Comparison of ENCODE assay signal across 1 cellular context in the genomic region with DNA sequence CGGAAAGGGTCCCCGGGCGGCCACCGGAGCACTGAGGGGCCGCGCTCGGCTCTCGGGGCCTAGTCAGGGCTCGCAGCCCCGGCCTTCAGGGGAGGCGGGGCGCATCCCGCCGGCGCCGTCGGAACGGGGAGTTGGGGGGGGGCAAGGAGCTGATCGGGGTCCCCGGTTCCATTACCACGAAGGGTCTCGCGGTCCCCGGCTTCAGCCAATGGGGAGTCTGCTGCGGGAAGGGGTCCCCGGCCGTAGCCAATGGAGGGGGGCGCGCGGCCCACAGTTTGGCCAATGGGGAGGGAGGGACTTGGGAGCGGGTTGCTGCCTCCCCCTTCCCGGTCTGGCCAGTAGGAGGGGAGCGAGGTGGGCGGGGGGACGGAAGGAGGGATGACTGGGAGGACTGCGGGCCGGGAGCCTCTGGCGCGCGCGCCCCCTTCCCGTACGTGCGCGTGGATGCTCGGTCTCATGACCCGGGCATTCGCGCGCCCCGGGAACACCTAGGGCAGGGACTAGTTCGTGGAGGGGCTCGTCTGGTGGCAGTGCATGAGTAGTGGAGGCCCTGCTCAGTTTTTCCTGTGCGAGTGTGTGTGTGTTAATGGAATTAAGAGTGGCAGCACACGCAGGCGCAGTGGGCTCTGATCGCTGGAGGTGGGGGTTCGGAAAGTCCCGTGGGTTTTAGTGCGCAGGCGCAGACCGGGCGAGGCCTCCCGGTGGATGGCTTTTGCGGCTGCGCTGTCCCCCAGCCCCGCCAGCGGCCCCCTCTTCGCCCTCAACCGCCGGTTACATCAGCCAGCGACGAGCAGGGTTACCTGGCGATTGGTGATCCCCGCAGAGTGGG.
TF ChIP-seq lines count a peak whose summit lies in the region.

No MANE protein-coding gene starts in this region.

TF ChIP-seq in HepG2, 621 proteins besides CTCF, POLR2A, EP300 and RAD21 (continued from another document and continues in another):
- TF ChIP-seq HHEX (CRISPR knock-in tag; IDR thresholded peaks at IDR 0.05), result no peak
- TF ChIP-seq ZMYM3 (CRISPR knock-in tag; IDR thresholded peaks at IDR 0.05), result peak; percentile 7; the same call in 1 of the 2 replicates
- TF ChIP-seq, protein P1, sequence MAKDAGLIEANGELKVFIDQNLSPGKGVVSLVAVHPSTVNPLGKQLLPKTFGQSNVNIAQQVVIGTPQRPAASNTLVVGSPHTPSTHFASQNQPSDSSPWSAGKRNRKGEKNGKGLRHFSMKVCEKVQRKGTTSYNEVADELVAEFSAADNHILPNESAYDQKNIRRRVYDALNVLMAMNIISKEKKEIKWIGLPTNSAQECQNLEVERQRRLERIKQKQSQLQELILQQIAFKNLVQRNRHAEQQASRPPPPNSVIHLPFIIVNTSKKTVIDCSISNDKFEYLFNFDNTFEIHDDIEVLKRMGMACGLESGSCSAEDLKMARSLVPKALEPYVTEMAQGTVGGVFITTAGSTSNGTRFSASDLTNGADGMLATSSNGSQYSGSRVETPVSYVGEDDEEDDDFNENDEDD (CRISPR knock-in tag; IDR thresholded peaks at IDR 0.05; ENCODE audit: borderline replicate concordance), result peak; percentile 71; the same call in 1 of the 2 replicates
- TF ChIP-seq ZNF235 (CRISPR knock-in tag; IDR thresholded peaks at IDR 0.05; ENCODE audit: borderline replicate concordance), result 0 out of 2 replicates have a peak, but pooled peaks have one; percentile 54
- TF ChIP-seq HOXA9 (CRISPR knock-in tag; IDR thresholded peaks at IDR 0.05; ENCODE audit: borderline replicate concordance), result peak; percentile 65; the same call in 1 of the 2 replicates
- TF ChIP-seq ZNF878 (CRISPR knock-in tag; IDR thresholded peaks at IDR 0.05), result no peak; the same call in 1 of the 2 replicates
- TF ChIP-seq KAT2B (IDR thresholded peaks at IDR 0.05; ENCODE audit: borderline replicate concordance, low read depth, low read length), result no peak
- no peak for TF ChIP-seq ZNF792 (CRISPR knock-in tag; IDR thresholded peaks at IDR 0.05)
- no peak; the same call in 1 of the 2 replicates for TF ChIP-seq ZNF44 (CRISPR knock-in tag; IDR thresholded peaks at IDR 0.05)
- TF ChIP-seq GATAD2A (CRISPR knock-in tag; IDR thresholded peaks at IDR 0.05), result peak; percentile 3; the same call in 1 of the 2 replicates
- no peak for TF ChIP-seq ZNF30 (CRISPR knock-in tag; IDR thresholded peaks at IDR 0.05)
- TF ChIP-seq YEATS2 (CRISPR knock-in tag; IDR thresholded peaks at IDR 0.05; ENCODE audit: borderline replicate concordance), result peak; percentile 82; the same call in 1 of the 2 replicates
- TF ChIP-seq AGO1 (IDR thresholded peaks at IDR 0.05; ENCODE audit: low read depth, low read length, poor library complexity, severe bottlenecking), result no peak
- 0 out of 2 replicates have a peak, but pooled peaks have one; percentile 42 for TF ChIP-seq SIN3B (IDR thresholded peaks at IDR 0.05; ENCODE audit: low read length)
- no peak for TF ChIP-seq PAWR (CRISPR knock-in tag; IDR thresholded peaks at IDR 0.05; ENCODE audit: borderline replicate concordance)
- peak; percentile 91; the same call in 1 of the 2 replicates for TF ChIP-seq ZNF224 (CRISPR knock-in tag; IDR thresholded peaks at IDR 0.05)
- peak; percentile 99 for TF ChIP-seq ZNF263 (CRISPR knock-in tag; IDR thresholded peaks at IDR 0.05)
- TF ChIP-seq ZMYM2 (CRISPR knock-in tag; IDR thresholded peaks at IDR 0.05), result no peak
- TF ChIP-seq ZNF773 (CRISPR knock-in tag; IDR thresholded peaks at IDR 0.05; ENCODE audit: borderline replicate concordance), result no peak
- TF ChIP-seq CCAR2 (optimal IDR thresholded peaks at IDR 0.05; ENCODE audit: low read depth, low read length), result no peak
- TF ChIP-seq BCL6 (CRISPR knock-in tag; IDR thresholded peaks at IDR 0.05), result 0 out of 2 replicates have a peak, but pooled peaks have one; percentile 7
- no peak for TF ChIP-seq MLLT10 (CRISPR knock-in tag; IDR thresholded peaks at IDR 0.05)
- TF ChIP-seq ZNF468 (CRISPR knock-in tag; IDR thresholded peaks at IDR 0.05), result no peak
- TF ChIP-seq, protein P2, sequence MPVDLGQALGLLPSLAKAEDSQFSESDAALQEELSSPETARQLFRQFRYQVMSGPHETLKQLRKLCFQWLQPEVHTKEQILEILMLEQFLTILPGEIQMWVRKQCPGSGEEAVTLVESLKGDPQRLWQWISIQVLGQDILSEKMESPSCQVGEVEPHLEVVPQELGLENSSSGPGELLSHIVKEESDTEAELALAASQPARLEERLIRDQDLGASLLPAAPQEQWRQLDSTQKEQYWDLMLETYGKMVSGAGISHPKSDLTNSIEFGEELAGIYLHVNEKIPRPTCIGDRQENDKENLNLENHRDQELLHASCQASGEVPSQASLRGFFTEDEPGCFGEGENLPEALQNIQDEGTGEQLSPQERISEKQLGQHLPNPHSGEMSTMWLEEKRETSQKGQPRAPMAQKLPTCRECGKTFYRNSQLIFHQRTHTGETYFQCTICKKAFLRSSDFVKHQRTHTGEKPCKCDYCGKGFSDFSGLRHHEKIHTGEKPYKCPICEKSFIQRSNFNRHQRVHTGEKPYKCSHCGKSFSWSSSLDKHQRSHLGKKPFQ (CRISPR knock-in tag; IDR thresholded peaks at IDR 0.05; ENCODE audit: insufficient replicate concordance), result peak; percentile 29
- peak; percentile 91 for TF ChIP-seq FOXC1 (CRISPR knock-in tag; IDR thresholded peaks at IDR 0.05; ENCODE audit: borderline replicate concordance)
- TF ChIP-seq, protein P3, sequence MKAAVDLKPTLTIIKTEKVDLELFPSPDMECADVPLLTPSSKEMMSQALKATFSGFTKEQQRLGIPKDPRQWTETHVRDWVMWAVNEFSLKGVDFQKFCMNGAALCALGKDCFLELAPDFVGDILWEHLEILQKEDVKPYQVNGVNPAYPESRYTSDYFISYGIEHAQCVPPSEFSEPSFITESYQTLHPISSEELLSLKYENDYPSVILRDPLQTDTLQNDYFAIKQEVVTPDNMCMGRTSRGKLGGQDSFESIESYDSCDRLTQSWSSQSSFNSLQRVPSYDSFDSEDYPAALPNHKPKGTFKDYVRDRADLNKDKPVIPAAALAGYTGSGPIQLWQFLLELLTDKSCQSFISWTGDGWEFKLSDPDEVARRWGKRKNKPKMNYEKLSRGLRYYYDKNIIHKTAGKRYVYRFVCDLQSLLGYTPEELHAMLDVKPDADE (CRISPR knock-in tag; IDR thresholded peaks at IDR 0.05), result no peak
- TF ChIP-seq, protein P4, sequence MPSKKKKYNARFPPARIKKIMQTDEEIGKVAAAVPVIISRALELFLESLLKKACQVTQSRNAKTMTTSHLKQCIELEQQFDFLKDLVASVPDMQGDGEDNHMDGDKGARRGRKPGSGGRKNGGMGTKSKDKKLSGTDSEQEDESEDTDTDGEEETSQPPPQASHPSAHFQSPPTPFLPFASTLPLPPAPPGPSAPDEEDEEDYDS (CRISPR knock-in tag; IDR thresholded peaks at IDR 0.05), result peak; percentile 71
- peak; percentile 54; the same call in 1 of the 2 replicates for TF ChIP-seq MTA1 (CRISPR knock-in tag; IDR thresholded peaks at IDR 0.05; ENCODE audit: borderline replicate concordance)
- TF ChIP-seq, protein P5, sequence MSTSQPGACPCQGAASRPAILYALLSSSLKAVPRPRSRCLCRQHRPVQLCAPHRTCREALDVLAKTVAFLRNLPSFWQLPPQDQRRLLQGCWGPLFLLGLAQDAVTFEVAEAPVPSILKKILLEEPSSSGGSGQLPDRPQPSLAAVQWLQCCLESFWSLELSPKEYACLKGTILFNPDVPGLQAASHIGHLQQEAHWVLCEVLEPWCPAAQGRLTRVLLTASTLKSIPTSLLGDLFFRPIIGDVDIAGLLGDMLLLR (CRISPR knock-in tag; IDR thresholded peaks at IDR 0.05), result peak; percentile 76; the same call in 1 of the 2 replicates
- peak; percentile 25; the same call in 1 of the 2 replicates for TF ChIP-seq ZNF317 (CRISPR knock-in tag; IDR thresholded peaks at IDR 0.05)
- TF ChIP-seq ZBTB42 (CRISPR knock-in tag; IDR thresholded peaks at IDR 0.05), result 0 out of 2 replicates have a peak, but pooled peaks have one; percentile 28
- no peak for TF ChIP-seq U2AF2 (IDR thresholded peaks at IDR 0.05; ENCODE audit: low read depth, low read length)
- peak; percentile 83 for TF ChIP-seq SMAD3 (CRISPR knock-in tag; IDR thresholded peaks at IDR 0.05)
- no peak for TF ChIP-seq ZNF274 (CRISPR knock-in tag; IDR thresholded peaks at IDR 0.05)
- TF ChIP-seq, protein P6, sequence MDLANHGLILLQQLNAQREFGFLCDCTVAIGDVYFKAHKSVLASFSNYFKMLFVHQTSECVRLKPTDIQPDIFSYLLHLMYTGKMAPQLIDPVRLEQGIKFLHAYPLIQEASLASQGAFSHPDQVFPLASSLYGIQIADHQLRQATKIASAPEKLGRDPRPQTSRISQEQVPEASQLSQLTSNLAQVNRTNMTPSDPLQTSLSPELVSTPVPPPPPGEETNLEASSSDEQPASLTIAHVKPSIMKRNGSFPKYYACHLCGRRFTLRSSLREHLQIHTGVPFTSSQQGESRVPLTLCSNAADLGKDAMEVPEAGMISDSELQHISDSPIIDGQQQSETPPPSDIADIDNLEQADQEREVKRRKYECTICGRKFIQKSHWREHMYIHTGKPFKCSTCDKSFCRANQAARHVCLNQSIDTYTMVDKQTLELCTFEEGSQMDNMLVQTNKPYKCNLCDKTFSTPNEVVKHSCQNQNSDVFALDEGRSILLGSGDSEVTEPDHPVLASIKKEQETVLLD (CRISPR knock-in tag; IDR thresholded peaks at IDR 0.05; ENCODE audit: low read depth), result peak; percentile 96
- TF ChIP-seq, protein P7, sequence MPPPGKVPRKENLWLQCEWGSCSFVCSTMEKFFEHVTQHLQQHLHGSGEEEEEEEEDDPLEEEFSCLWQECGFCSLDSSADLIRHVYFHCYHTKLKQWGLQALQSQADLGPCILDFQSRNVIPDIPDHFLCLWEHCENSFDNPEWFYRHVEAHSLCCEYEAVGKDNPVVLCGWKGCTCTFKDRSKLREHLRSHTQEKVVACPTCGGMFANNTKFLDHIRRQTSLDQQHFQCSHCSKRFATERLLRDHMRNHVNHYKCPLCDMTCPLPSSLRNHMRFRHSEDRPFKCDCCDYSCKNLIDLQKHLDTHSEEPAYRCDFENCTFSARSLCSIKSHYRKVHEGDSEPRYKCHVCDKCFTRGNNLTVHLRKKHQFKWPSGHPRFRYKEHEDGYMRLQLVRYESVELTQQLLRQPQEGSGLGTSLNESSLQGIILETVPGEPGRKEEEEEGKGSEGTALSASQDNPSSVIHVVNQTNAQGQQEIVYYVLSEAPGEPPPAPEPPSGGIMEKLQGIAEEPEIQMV (CRISPR knock-in tag; IDR thresholded peaks at IDR 0.05; ENCODE audit: low read depth), result peak; percentile 15
- no peak for TF ChIP-seq SCMH1 (CRISPR knock-in tag; IDR thresholded peaks at IDR 0.05; ENCODE audit: borderline replicate concordance)
- TF ChIP-seq, protein P8, sequence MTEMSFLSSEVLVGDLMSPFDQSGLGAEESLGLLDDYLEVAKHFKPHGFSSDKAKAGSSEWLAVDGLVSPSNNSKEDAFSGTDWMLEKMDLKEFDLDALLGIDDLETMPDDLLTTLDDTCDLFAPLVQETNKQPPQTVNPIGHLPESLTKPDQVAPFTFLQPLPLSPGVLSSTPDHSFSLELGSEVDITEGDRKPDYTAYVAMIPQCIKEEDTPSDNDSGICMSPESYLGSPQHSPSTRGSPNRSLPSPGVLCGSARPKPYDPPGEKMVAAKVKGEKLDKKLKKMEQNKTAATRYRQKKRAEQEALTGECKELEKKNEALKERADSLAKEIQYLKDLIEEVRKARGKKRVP (CRISPR knock-in tag; IDR thresholded peaks at IDR 0.05), result peak; percentile 71 to 100
- no peak for TF ChIP-seq NFIB (CRISPR knock-in tag; IDR thresholded peaks at IDR 0.05; ENCODE audit: borderline replicate concordance)
- 0 out of 2 replicates have a peak, but pooled peaks have one; percentile 32 for TF ChIP-seq MYNN (CRISPR knock-in tag; IDR thresholded peaks at IDR 0.05; ENCODE audit: low read depth)
- no peak; the same call in 1 of the 2 replicates for TF ChIP-seq ESRRA (CRISPR knock-in tag; IDR thresholded peaks at IDR 0.05; ENCODE audit: low read depth)
- no peak for TF ChIP-seq ZNF652 (CRISPR knock-in tag; IDR thresholded peaks at IDR 0.05; ENCODE audit: borderline replicate concordance, low read depth)
- TF ChIP-seq ZNF546 (CRISPR knock-in tag; conservative IDR thresholded peaks at IDR 0.05), result no peak
- peak in 1 of 2 experiments; percentile 29; a peak in 2 of 4 replicates for TF ChIP-seq KLF16 (CRISPR knock-in tag; IDR thresholded peaks at IDR 0.05)
- TF ChIP-seq, protein P9, sequence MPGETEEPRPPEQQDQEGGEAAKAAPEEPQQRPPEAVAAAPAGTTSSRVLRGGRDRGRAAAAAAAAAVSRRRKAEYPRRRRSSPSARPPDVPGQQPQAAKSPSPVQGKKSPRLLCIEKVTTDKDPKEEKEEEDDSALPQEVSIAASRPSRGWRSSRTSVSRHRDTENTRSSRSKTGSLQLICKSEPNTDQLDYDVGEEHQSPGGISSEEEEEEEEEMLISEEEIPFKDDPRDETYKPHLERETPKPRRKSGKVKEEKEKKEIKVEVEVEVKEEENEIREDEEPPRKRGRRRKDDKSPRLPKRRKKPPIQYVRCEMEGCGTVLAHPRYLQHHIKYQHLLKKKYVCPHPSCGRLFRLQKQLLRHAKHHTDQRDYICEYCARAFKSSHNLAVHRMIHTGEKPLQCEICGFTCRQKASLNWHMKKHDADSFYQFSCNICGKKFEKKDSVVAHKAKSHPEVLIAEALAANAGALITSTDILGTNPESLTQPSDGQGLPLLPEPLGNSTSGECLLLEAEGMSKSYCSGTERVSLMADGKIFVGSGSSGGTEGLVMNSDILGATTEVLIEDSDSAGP (CRISPR knock-in tag; IDR thresholded peaks at IDR 0.05; ENCODE audit: borderline replicate concordance), result peak; percentile 85
- no peak for TF ChIP-seq CCDC6 (CRISPR knock-in tag; IDR thresholded peaks at IDR 0.05)
- TF ChIP-seq KDM2A (CRISPR knock-in tag; IDR thresholded peaks at IDR 0.05; ENCODE audit: borderline replicate concordance, low read depth), result peak; percentile 96
- TF ChIP-seq BHLHE40 (IDR thresholded peaks at IDR 0.05; ENCODE audit: low read length), result no peak
- TF ChIP-seq, protein P10, sequence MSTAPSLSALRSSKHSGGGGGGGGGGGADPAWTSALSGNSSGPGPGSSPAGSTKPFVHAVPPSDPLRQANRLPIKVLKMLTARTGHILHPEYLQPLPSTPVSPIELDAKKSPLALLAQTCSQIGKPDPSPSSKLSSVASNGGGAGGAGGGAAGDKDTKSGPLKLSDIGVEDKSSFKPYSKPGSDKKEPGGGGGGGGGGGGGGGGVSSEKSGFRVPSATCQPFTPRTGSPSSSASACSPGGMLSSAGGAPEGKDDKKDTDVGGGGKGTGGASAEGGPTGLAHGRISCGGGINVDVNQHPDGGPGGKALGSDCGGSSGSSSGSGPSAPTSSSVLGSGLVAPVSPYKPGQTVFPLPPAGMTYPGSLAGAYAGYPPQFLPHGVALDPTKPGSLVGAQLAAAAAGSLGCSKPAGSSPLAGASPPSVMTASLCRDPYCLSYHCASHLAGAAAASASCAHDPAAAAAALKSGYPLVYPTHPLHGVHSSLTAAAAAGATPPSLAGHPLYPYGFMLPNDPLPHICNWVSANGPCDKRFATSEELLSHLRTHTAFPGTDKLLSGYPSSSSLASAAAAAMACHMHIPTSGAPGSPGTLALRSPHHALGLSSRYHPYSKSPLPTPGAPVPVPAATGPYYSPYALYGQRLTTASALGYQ (CRISPR knock-in tag; IDR thresholded peaks at IDR 0.05), result no peak; the same call in 1 of the 2 replicates
- TF ChIP-seq KLF12 (CRISPR knock-in tag; IDR thresholded peaks at IDR 0.05; ENCODE audit: borderline replicate concordance), result peak; percentile 78
- TF ChIP-seq ZNF207 (IDR thresholded peaks at IDR 0.05; ENCODE audit: borderline replicate concordance), result no peak
- TF ChIP-seq ZNF75D (CRISPR knock-in tag; IDR thresholded peaks at IDR 0.05; ENCODE audit: borderline replicate concordance), result peak; percentile 31; the same call in 1 of the 2 replicates
- TF ChIP-seq ZNF660 (CRISPR knock-in tag; IDR thresholded peaks at IDR 0.05; ENCODE audit: borderline replicate concordance, low read depth), result no peak
- TF ChIP-seq SMARCC2 (IDR thresholded peaks at IDR 0.05), result no peak
- no peak for TF ChIP-seq FOXM1 (CRISPR knock-in tag; IDR thresholded peaks at IDR 0.05)
- peak; percentile 81 for TF ChIP-seq ZC3H13 (CRISPR knock-in tag; IDR thresholded peaks at IDR 0.05)
- TF ChIP-seq ZNF747 (CRISPR knock-in tag; IDR thresholded peaks at IDR 0.05; ENCODE audit: borderline replicate concordance), result peak; percentile 57
